In genomic region chr12:50627491-50627890, GRCh38 we compare ENCODE assay signal across 17 cellular contexts.
DNase-seq lines count a peak whose midpoint lies in the region; ATAC-seq, FAIRE-seq and TF ChIP-seq lines count a peak whose summit lies in the region.
"Had no signal": no experiment of that assay in that cellular context is flagged by ENCODE, and none has a peak within 500 bp of the region (broad histone marks: within the 10 kb centered on the region; RNA-seq: fewer than 3 reads in every experiment).

No MANE protein-coding gene starts in this region.

- H3K4me1 ChIP-seq in K562 (replicated peaks in 1 of 2; ENCODE audit: control insufficient read depth in 2 of 2, insufficient read depth in 2 of 2, low read length in 2 of 2) = peaks cover 0 to 19% of the 10 kb centered on the region in 2 experiments; a peak in 2 of 5 replicates
- no peaks in the 10 kb centered on the region for H3K4me1 ChIP-seq in osteoblast (ENCODE audit: insufficient read depth, low read length)

- H3K4me3 Mint-ChIP-seq in activated CD4-positive, alpha-beta T cell treated with anti-CD3 and anti-CD28 coated beads, Interleukin-2, amount 10 ng/mL, durations not matched to agents 7 days and 5 days = no peak overlapping the region

- no peaks in the 10 kb centered on the region for H3K9me3 Mint-ChIP-seq in activated CD4-positive, alpha-beta T cell treated with anti-CD3 and anti-CD28 coated beads, Interleukin-2, amount 10 ng/mL, durations not matched to agents 7 days and 5 days

- in situ Hi-C loops in K562 (cut with MboI) = no loop called here

- WGBS in K562 (ENCODE audit: insufficient coverage, low coverage, missing lambda C conversion rate) = 91% methylated on average over 2 of the region's 2 CpGs

- no peaks in the 10 kb centered on the region for H3K9me1 ChIP-seq in K562 (ENCODE audit: control insufficient read depth, insufficient read depth, low read length)

- H3K4me3 ChIP-seq in K562 (no peak overlapping the region), osteoblast (ENCODE audit: insufficient read depth, low read length) (no peak overlapping the region)
- H3K4me3 ChIP-seq: Peyer's patch had no signal

- ATAC-seq in K562 (no peak), GM21825 (IDR thresholded peaks at IDR 0.05; ENCODE audit: unreplicated experiment) (no peak), omental fat pad (ENCODE audit: low FRiP score) (no peak)

- TF ChIP-seq EP300 in K562 (IDR thresholded peaks at IDR 0.05; ENCODE audit: low read length) = no peak

- H3K4me2 ChIP-seq in K562 (ENCODE audit: insufficient read depth, low read length) (no peak overlapping the region), osteoblast (ENCODE audit: insufficient read depth, low read length) (no peak overlapping the region)

- TF ChIP-seq RAD21 in K562 (CRISPR knock-in tag; conservative IDR thresholded peaks at IDR 0.05 in 1 of 2, IDR thresholded peaks at IDR 0.05 in 1 of 2) = no peak

- H4K20me1 ChIP-seq in K562 (replicated peaks; ENCODE audit: control insufficient read depth, insufficient read depth, low read length) (no peaks in the 10 kb centered on the region), osteoblast (ENCODE audit: insufficient read depth, low read length) (no peaks in the 10 kb centered on the region)

- H2AFZ ChIP-seq in K562 (ENCODE audit: low read depth, low read length) = no peak overlapping the region
- no peak overlapping the region for H2AFZ ChIP-seq in osteoblast (ENCODE audit: low read length)

- peaks cover 37% of the 10 kb centered on the region for H3K36me3 Mint-ChIP-seq in activated CD4-positive, alpha-beta T cell treated with anti-CD3 and anti-CD28 coated beads, Interleukin-2, amount 10 ng/mL, durations not matched to agents 7 days and 5 days (ENCODE audit: low read depth)

- peaks cover 31% of the 10 kb centered on the region; the same call in 2 of the 3 replicates for H3K36me3 ChIP-seq in K562 (ENCODE audit: control insufficient read depth, insufficient read depth, low read length)
- H3K36me3 ChIP-seq in osteoblast (ENCODE audit: insufficient read depth, low read length) = no peaks in the 10 kb centered on the region

- no peak for FAIRE-seq in K562 (lab: Jason Lieb, UNC)
- FAIRE-seq: HTR-8/SVneo had no signal

- peaks cover 34% of the 10 kb centered on the region for H3K4me1 Mint-ChIP-seq in activated CD4-positive, alpha-beta T cell treated with anti-CD3 and anti-CD28 coated beads, Interleukin-2, amount 10 ng/mL, durations not matched to agents 7 days and 5 days

- no peaks in the 10 kb centered on the region for H3K27me3 Mint-ChIP-seq in activated CD4-positive, alpha-beta T cell treated with anti-CD3 and anti-CD28 coated beads, Interleukin-2, amount 10 ng/mL, durations not matched to agents 7 days and 5 days

- BruUV-seq in K562 (replicated peaks; lab: Mats Ljungman, UMichigan) = no TSS peak

- H3K27me3 ChIP-seq in K562 (ENCODE audit: control insufficient read depth in 2 of 2, insufficient read depth in 2 of 2, low read length in 2 of 2) (no peaks in the 10 kb centered on the region), osteoblast (ENCODE audit: insufficient read depth, low read length) (no peaks in the 10 kb centered on the region)
- H3K27me3 ChIP-seq: Peyer's patch had no signal

- H3K9me3 ChIP-seq in K562 (replicated peaks; ENCODE audit: control insufficient read depth, insufficient read depth, low read depth, low read length) = no peaks in the 10 kb centered on the region
- no peaks in the 10 kb centered on the region for H3K9me3 ChIP-seq in osteoblast (ENCODE audit: low read depth, low read length)
- H3K9me3 ChIP-seq: Peyer's patch had no signal

- CTCF ChIA-PET in activated CD4-positive, alpha-beta T cell treated with anti-CD3 and anti-CD28 coated beads, Interleukin-2, amount 10 ng/mL, durations not matched to agents 7 days and 5 days (lab: Charles Lee) = no interaction called here
- CTCF ChIA-PET in K562 (lab: Yijun Ruan, JAX; ENCODE audit: low intra/inter-chr PET ratio) = no interaction called here

- peak overlapping the region; percentile 55 for H3K27ac Mint-ChIP-seq in activated CD4-positive, alpha-beta T cell treated with anti-CD3 and anti-CD28 coated beads, Interleukin-2, amount 10 ng/mL, durations not matched to agents 7 days and 5 days

- H3K9ac ChIP-seq in K562 (ENCODE audit: insufficient read depth in 1 of 2, low read depth in 2 of 2, low read length in 2 of 2) = no peak overlapping the region

- no peak for DNase-seq in activated CD4-positive, alpha-beta T cell treated with anti-CD3 and anti-CD28 coated beads, Interleukin-2, amount 10 ng/mL, durations not matched to agents 7 days and 5 days
- no peak for DNase-seq in activated CD4-positive, alpha-beta T cell treated with anti-CD3 and anti-CD28 coated beads for 1 hour
- DNase-seq in M059J (ENCODE audit: low read depth) (peak; percentile 69), K562 (ENCODE audit: extremely low read depth in 1 of 4, low spot score in 3 of 4) (no peak), osteoblast (ENCODE audit: insufficient read length, low spot score, missing footprints) (peak; percentile 2), omental fat pad (ENCODE audit: low spot score) (no peak)
- DNase-seq in NK-92 treated with Interleukin-12 subunit alpha and Interleukin-12 subunit beta, amount 100 ng/mL, for 24 hours (lab: John Stamatoyannopoulos, UW) = no peak
- DNase-seq: COR-L47, KBM-7, NCI-H1092, NCI-H1694, SIG-M5 had no signal

- H3K79me2 ChIP-seq in K562 (ENCODE audit: control insufficient read depth, insufficient read depth, low read length) = peaks cover 9% of the 10 kb centered on the region
- H3K79me2 ChIP-seq in osteoblast (ENCODE audit: insufficient read depth, low read length) = peaks cover 14% of the 10 kb centered on the region

- no peak for TF ChIP-seq CTCF in K562 (IDR thresholded peaks at IDR 0.05 in 2 of 3, conservative IDR thresholded peaks at IDR 0.05 in 1 of 3; ENCODE audit: insufficient read depth in 2 of 3, low read depth in 1 of 3, low read length in 3 of 3)
- TF ChIP-seq CTCF in osteoblast (IDR thresholded peaks at IDR 0.05; ENCODE audit: extremely low read depth, low read depth, low read length) = no peak
- no peak for TF ChIP-seq CTCF in omental fat pad (IDR thresholded peaks at IDR 0.05)

- intact Hi-C loops in K562 (cut with micrococcal nuclease) = no loop called here

- H3K27ac ChIP-seq in K562 (ENCODE audit: extremely low read depth, low read depth, low read length) (no peak overlapping the region), osteoblast (ENCODE audit: low read depth, low read length) (no peak overlapping the region)
- H3K27ac ChIP-seq: 22Rv1, C4-2B had no signal

- POLR2A ChIA-PET in activated CD4-positive, alpha-beta T cell treated with anti-CD3 and anti-CD28 coated beads, Interleukin-2, amount 10 ng/mL, durations not matched to agents 7 days and 5 days (lab: Charles Lee) = interaction anchor here (0.6 kb wide), 1 partner anchor 757 kb away, joined by 7 read pairs; no protein-coding TSS in a partner anchor
- POLR2A ChIA-PET in K562 (lab: Yijun Ruan, JAX) = no interaction called here

- TF ChIP-seq POLR2A in K562 (conservative IDR thresholded peaks at IDR 0.05) = no peak

TF ChIP-seq in K562, 482 proteins besides CTCF, POLR2A, EP300 and RAD21:
- no peak for TF ChIP-seq TEAD1 (CRISPR knock-in tag; IDR thresholded peaks at IDR 0.05)
- TF ChIP-seq TCF7L2 (IDR thresholded peaks at IDR 0.05; ENCODE audit: low read depth, low read length) = no peak
- peak; percentile 48 for TF ChIP-seq MAFG (tag; conservative IDR thresholded peaks at IDR 0.05)
- TF ChIP-seq C11orf30 (IDR thresholded peaks at IDR 0.05; ENCODE audit: low read depth) = peak; percentile 64
- peak; percentile 61 for TF ChIP-seq MAFK (IDR thresholded peaks at IDR 0.05; ENCODE audit: low read length)
- peak; percentile 63 for TF ChIP-seq MAFF (IDR thresholded peaks at IDR 0.05; ENCODE audit: low read length)
- TF ChIP-seq ZNF316 (IDR thresholded peaks at IDR 0.05) = peak; percentile 80

Comparison
In these comparisons a context has a peak if more than half of its experiments do, and no peak if none do; other contexts are left out.
1. DNase-seq: peak in M059J (single experiment) and osteoblast (single experiment); none in activated CD4-positive, alpha-beta T cell treated with anti-CD3 and anti-CD28 coated beads, Interleukin-2, amount 10 ng/mL, durations not matched to agents 7 days and 5 days (single experiment), activated CD4-positive, alpha-beta T cell treated with anti-CD3 and anti-CD28 coated beads for 1 hour (single experiment), K562 (0 of 4), NK-92 treated with Interleukin-12 subunit alpha and Interleukin-12 subunit beta, amount 100 ng/mL, for 24 hours (single experiment) and omental fat pad (single experiment).